In the genomic region with DNA sequence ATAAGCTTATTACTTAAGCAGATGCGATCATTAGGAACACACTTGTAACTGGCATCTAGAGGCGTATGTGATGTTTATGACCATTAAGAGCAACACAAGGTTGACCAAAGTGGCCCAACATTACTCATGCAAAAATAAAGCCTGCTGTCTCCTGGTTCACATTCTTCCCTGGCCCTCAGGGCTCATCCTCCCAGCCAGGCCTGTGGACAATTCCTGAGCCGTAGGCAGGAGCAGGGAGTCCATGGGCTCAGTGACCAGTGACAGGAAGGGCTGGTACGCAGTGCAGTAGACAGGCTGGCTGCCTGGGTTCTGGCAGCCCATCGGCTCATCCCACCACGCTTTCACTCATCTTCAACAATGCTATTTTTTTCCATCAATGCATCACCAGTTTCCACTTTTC, we compare ENCODE assay signal across 14 cellular contexts.
DNase-seq lines count a peak whose midpoint lies in the region; ATAC-seq lines count a peak whose summit lies in the region.
"Had no signal": no experiment of that assay in that cellular context is flagged by ENCODE, and none has a peak within 500 bp of the region (broad histone marks: within the 10 kb centered on the region; RNA-seq: fewer than 3 reads in every experiment).

No MANE protein-coding gene starts in this region.

- peaks cover 89% of the 10 kb centered on the region for H3K36me3 Mint-ChIP-seq in activated T-cell treated with anti-CD3 and anti-CD28 coated beads, Interleukin-2, amount 50 U/mL, for 24 hours (ENCODE audit: low read depth)
- H3K36me3 Mint-ChIP-seq in activated naive CD8-positive, alpha-beta T cell treated with anti-CD3 and anti-CD28 coated beads, Interleukin-2, amount 50 U/mL, for 24 hours (ENCODE audit: low read depth) = peaks cover 55% of the 10 kb centered on the region
- peaks cover 91% of the 10 kb centered on the region for H3K36me3 Mint-ChIP-seq in stimulated activated effector memory CD8-positive, alpha-beta T cell treated with anti-CD3 and anti-CD28 coated beads, Interleukin-12 subunit alpha, Interleukin-12 subunit beta, amount 100 ng/mL, for 72 hours

- peak overlapping the region; percentile 30 for H3K27ac Mint-ChIP-seq in activated T-cell treated with anti-CD3 and anti-CD28 coated beads, Interleukin-2, amount 50 U/mL, for 24 hours
- peak overlapping the region; percentile 14 for H3K27ac Mint-ChIP-seq in activated naive CD8-positive, alpha-beta T cell treated with anti-CD3 and anti-CD28 coated beads, Interleukin-2, amount 50 U/mL, for 24 hours
- H3K27ac Mint-ChIP-seq in stimulated activated effector memory CD8-positive, alpha-beta T cell treated with anti-CD3 and anti-CD28 coated beads, Interleukin-12 subunit alpha, Interleukin-12 subunit beta, amount 100 ng/mL, for 72 hours = peak overlapping the region; percentile 91

- no peaks in the 10 kb centered on the region for H3K9me3 Mint-ChIP-seq in activated T-cell treated with anti-CD3 and anti-CD28 coated beads, Interleukin-2, amount 50 U/mL, for 24 hours
- H3K9me3 Mint-ChIP-seq in activated naive CD8-positive, alpha-beta T cell treated with anti-CD3 and anti-CD28 coated beads, Interleukin-2, amount 50 U/mL, for 24 hours = no peaks in the 10 kb centered on the region
- H3K9me3 Mint-ChIP-seq in stimulated activated effector memory CD8-positive, alpha-beta T cell treated with anti-CD3 and anti-CD28 coated beads, Interleukin-12 subunit alpha, Interleukin-12 subunit beta, amount 100 ng/mL, for 72 hours = peaks cover 3% of the 10 kb centered on the region

- peaks cover 64% of the 10 kb centered on the region for H3K4me1 Mint-ChIP-seq in activated T-cell treated with anti-CD3 and anti-CD28 coated beads, Interleukin-2, amount 50 U/mL, for 24 hours (ENCODE audit: low read depth)
- peaks cover 41% of the 10 kb centered on the region for H3K4me1 Mint-ChIP-seq in activated naive CD8-positive, alpha-beta T cell treated with anti-CD3 and anti-CD28 coated beads, Interleukin-2, amount 50 U/mL, for 24 hours
- H3K4me1 Mint-ChIP-seq in stimulated activated effector memory CD8-positive, alpha-beta T cell treated with anti-CD3 and anti-CD28 coated beads, Interleukin-12 subunit alpha, Interleukin-12 subunit beta, amount 100 ng/mL, for 72 hours = peaks cover 48% of the 10 kb centered on the region

- no peaks in the 10 kb centered on the region for H3K27me3 Mint-ChIP-seq in activated T-cell treated with anti-CD3 and anti-CD28 coated beads, Interleukin-2, amount 50 U/mL, for 24 hours
- H3K27me3 Mint-ChIP-seq in activated naive CD8-positive, alpha-beta T cell treated with anti-CD3 and anti-CD28 coated beads, Interleukin-2, amount 50 U/mL, for 24 hours = no peaks in the 10 kb centered on the region

- ATAC-seq in activated naive CD8-positive, alpha-beta T cell treated with anti-CD3 and anti-CD28 coated beads, Interleukin-2, amount 50 U/mL, for 24 hours = no peak
- no peak for ATAC-seq in stimulated activated effector memory CD8-positive, alpha-beta T cell treated with anti-CD3 and anti-CD28 coated beads, Interleukin-12 subunit alpha, Interleukin-12 subunit beta, amount 100 ng/mL, for 72 hours
- no peak for ATAC-seq in stimulated activated naive CD8-positive, alpha-beta T cell treated with anti-CD3 and anti-CD28 coated beads, Interleukin-15, Interleukin-2, amounts not matched to agents 100 U/mL and 50 U/mL, for 24 hours

- DNase-seq in activated T-cell treated with anti-CD3 and anti-CD28 coated beads, Interleukin-2, amount 50 U/mL, for 24 hours = no peak
- DNase-seq in activated T-cell treated with anti-CD3 and anti-CD28 coated beads, Interleukin-2, amount 50 U/mL, for 1 hour = no peak
- peak; percentile 18 for DNase-seq in EL
- no peak for DNase-seq in activated naive CD8-positive, alpha-beta T cell treated with anti-CD3 and anti-CD28 coated beads, Interleukin-2, amount 50 U/mL, for 24 hours
- DNase-seq in stimulated activated effector memory CD8-positive, alpha-beta T cell treated with anti-CD3 and anti-CD28 coated beads, Interleukin-12 subunit alpha, Interleukin-12 subunit beta, amount 100 ng/mL, for 72 hours (ENCODE audit: low spot score in 2 of 2) = no peak
- no peak for DNase-seq in NCI-H2171 treated with DMSO at 0.1 percent for 48 hours (lab: John Stamatoyannopoulos, UW)
- DNase-seq in activated CD4-positive, CD25-positive, alpha-beta regulatory T cell (lab: John Stamatoyannopoulos, UW) = no peak
- DNase-seq in stimulated activated naive CD8-positive, alpha-beta T cell treated with anti-CD3 and anti-CD28 coated beads, Interleukin-15, Interleukin-2, amounts not matched to agents 100 U/mL and 50 U/mL, for 24 hours = no peak
- DNase-seq: Caco-2, DMS153, NCI-H1436, NCI-H2029, NCI-H510A, SHP77 had no signal

- H3K4me3 Mint-ChIP-seq in activated T-cell treated with anti-CD3 and anti-CD28 coated beads, Interleukin-2, amount 50 U/mL, for 24 hours = no peak overlapping the region
- H3K4me3 Mint-ChIP-seq in activated naive CD8-positive, alpha-beta T cell treated with anti-CD3 and anti-CD28 coated beads, Interleukin-2, amount 50 U/mL, for 24 hours = no peak overlapping the region
- H3K4me3 Mint-ChIP-seq in stimulated activated effector memory CD8-positive, alpha-beta T cell treated with anti-CD3 and anti-CD28 coated beads, Interleukin-12 subunit alpha, Interleukin-12 subunit beta, amount 100 ng/mL, for 72 hours = no peak overlapping the region

Comparison
In these comparisons a context has a peak if more than half of its experiments do, and no peak if none do; other contexts are left out.
1. H3K27ac Mint-ChIP-seq: peak in every context shown above with its lines; median percentile 91 in stimulated activated effector memory CD8-positive, alpha-beta T cell treated with anti-CD3 and anti-CD28 coated beads, Interleukin-12 subunit alpha, Interleukin-12 subunit beta, amount 100 ng/mL, for 72 hours; 30 in activated T-cell treated with anti-CD3 and anti-CD28 coated beads, Interleukin-2, amount 50 U/mL, for 24 hours; 14 in activated naive CD8-positive, alpha-beta T cell treated with anti-CD3 and anti-CD28 coated beads, Interleukin-2, amount 50 U/mL, for 24 hours.